In genomic region chr18:23871410-23871809, GRCh38 we compare ENCODE assay signal across 9 cellular contexts.
DNase-seq lines count a peak whose midpoint lies in the region; ATAC-seq and TF ChIP-seq lines count a peak whose summit lies in the region.
"Had no signal": no experiment of that assay in that cellular context is flagged by ENCODE, and none has a peak within 500 bp of the region (broad histone marks: within the 10 kb centered on the region; RNA-seq: fewer than 3 reads in every experiment).

No MANE protein-coding gene starts in this region.

- no peak overlapping the region; the same call in 1 of the 2 replicates for H2AFZ ChIP-seq in DND-41 (ENCODE audit: low read depth, low read length)

- H3K9me3 Mint-ChIP-seq in activated T-cell treated with anti-CD3 and anti-CD28 coated beads, Interleukin-2, amount 50 U/mL, for 72 hours = no peaks in the 10 kb centered on the region

- peak overlapping the region; percentile 57 for H3K4me2 ChIP-seq in DND-41 (ENCODE audit: insufficient read depth, low read length)

- peak overlapping the region in 1 of 2 donors; percentile 16 for H3K4me3 Mint-ChIP-seq in activated T-cell treated with anti-CD3 and anti-CD28 coated beads, Interleukin-2, amount 50 U/mL, for 72 hours

- H3K27me3 ChIP-seq in DND-41 (ENCODE audit: insufficient read depth, low read length, poor library complexity) = no peaks in the 10 kb centered on the region

- H3K9ac ChIP-seq in DND-41 (ENCODE audit: low read depth, low read length) = 0 out of 2 replicates have a peak overlapping the region, but pooled peaks have one; percentile 23

- H3K4me3 ChIP-seq in DND-41 (ENCODE audit: low read depth in 1 of 2, low read length in 2 of 2) (peak overlapping the region in 1 of 2 experiments; percentile 36; a peak in 1 of 4 replicates), mucosa of descending colon (no peak overlapping the region)
- H3K4me3 ChIP-seq: HAP-1 had no signal

- no peaks in the 10 kb centered on the region for H3K79me2 ChIP-seq in DND-41 (ENCODE audit: insufficient read depth, low read length)

- H3K9me3 ChIP-seq in DND-41 (ENCODE audit: insufficient read depth, low read length, severe bottlenecking) = no peaks in the 10 kb centered on the region
- no peaks in the 10 kb centered on the region for H3K9me3 ChIP-seq in mucosa of descending colon
- H3K9me3 ChIP-seq: HAP-1 had no signal

- H3K36me3 Mint-ChIP-seq in activated T-cell treated with anti-CD3 and anti-CD28 coated beads, Interleukin-2, amount 50 U/mL, for 72 hours (ENCODE audit: insufficient read depth in 2 of 2) = no peaks in the 10 kb centered on the region

- TF ChIP-seq CTCF in DND-41 (IDR thresholded peaks at IDR 0.05; ENCODE audit: borderline replicate concordance, extremely low read depth, low read length, poor library complexity, severe bottlenecking) = no peak
- no peak for TF ChIP-seq CTCF in mucosa of descending colon (IDR thresholded peaks at IDR 0.05)

- H4K20me1 ChIP-seq in DND-41 (ENCODE audit: insufficient read depth, low read length) = no peaks in the 10 kb centered on the region

- H3K4me1 ChIP-seq in DND-41 (ENCODE audit: insufficient read depth, low read length) (peaks cover 29% of the 10 kb centered on the region), mucosa of descending colon (ENCODE audit: low read depth) (peaks cover 25% of the 10 kb centered on the region)

- H3K4me1 Mint-ChIP-seq in activated T-cell treated with anti-CD3 and anti-CD28 coated beads, Interleukin-2, amount 50 U/mL, for 72 hours (ENCODE audit: low read depth) = peaks cover 36% of the 10 kb centered on the region

- no peaks in the 10 kb centered on the region for H3K27me3 Mint-ChIP-seq in activated T-cell treated with anti-CD3 and anti-CD28 coated beads, Interleukin-2, amount 50 U/mL, for 72 hours (ENCODE audit: low read depth)

- H3K36me3 ChIP-seq in DND-41 (ENCODE audit: insufficient read depth, low read length) (no peaks in the 10 kb centered on the region), mucosa of descending colon (ENCODE audit: low read depth) (no peaks in the 10 kb centered on the region)
- H3K36me3 ChIP-seq: HAP-1 had no signal

- H3K27ac Mint-ChIP-seq in activated T-cell treated with anti-CD3 and anti-CD28 coated beads, Interleukin-2, amount 50 U/mL, for 72 hours = peak overlapping the region; percentile 11

- intact Hi-C loops in mucosa of descending colon (cut with DNase I, micrococcal nuclease) = no loop called here

- peak overlapping the region; percentile 26; the same call in 1 of the 2 replicates for H3K27ac ChIP-seq in DND-41 (ENCODE audit: low read length)

- ATAC-seq in DND-41 (ENCODE audit: insufficient read depth, low read depth) (peak; percentile 100), HG02610 (IDR thresholded peaks at IDR 0.05; ENCODE audit: unreplicated experiment) (peak; percentile 88), mucosa of descending colon (peak; percentile 64), GM21390 (IDR thresholded peaks at IDR 0.05; ENCODE audit: unreplicated experiment) (no peak)
- ATAC-seq in activated T-cell treated with anti-CD3 and anti-CD28 coated beads, Interleukin-2, amount 50 U/mL, for 72 hours (replicated peaks in 1 of 2) = peak; percentile 85 to 93

- peak; percentile 92 for DNase-seq in DND-41
- DNase-seq in NCI-H69 (lab: John Stamatoyannopoulos, UW) = peak; percentile 99
- peak; percentile 39 to 43 for DNase-seq in activated T-cell treated with anti-CD3 and anti-CD28 coated beads, Interleukin-2, amount 50 U/mL, for 72 hours
- peak; percentile 63 to 72 (median 68) for DNase-seq in mucosa of descending colon
- DNase-seq in GDM1 (lab: John Stamatoyannopoulos, UW) = no peak
- DNase-seq in NOMO-1 (lab: John Stamatoyannopoulos, UW; ENCODE audit: unreplicated experiment in 2 of 2) = no peak

Comparison
In these comparisons a context has a peak if more than half of its experiments do, and no peak if none do; other contexts are left out.
1. DNase-seq: peak in DND-41 (single experiment), NCI-H69 (single experiment), activated T-cell treated with anti-CD3 and anti-CD28 coated beads, Interleukin-2, amount 50 U/mL, for 72 hours (2 of 2) and mucosa of descending colon (3 of 3); none in GDM1 (single experiment) and NOMO-1 (0 of 2).